Comparison of ENCODE assay signal across 15 cellular contexts in genomic region chr2:28544069-28544346, GRCh38. TPM values are rescaled to one million over a fixed set of nuclear protein-coding genes. Genes with fewer than 3 reads are reported as not detected.
DNase-seq lines count a peak whose midpoint lies in the region; ATAC-seq and TF ChIP-seq lines count a peak whose summit lies in the region.
"Had no signal": no experiment of that assay in that cellular context is flagged by ENCODE, and none has a peak within 500 bp of the region (broad histone marks: within the 10 kb centered on the region; RNA-seq: fewer than 3 reads in every experiment).

No MANE protein-coding gene starts in this region.

- H3K36me3 ChIP-seq in CD4-positive, alpha-beta memory T cell (ENCODE audit: insufficient read depth, low read length) = no peaks in the 10 kb centered on the region
- H3K36me3 ChIP-seq in HEK293 (ENCODE audit: control insufficient read depth in 2 of 2, insufficient read depth in 1 of 2, low read length in 2 of 2) = no peaks in the 10 kb centered on the region
- H3K36me3 ChIP-seq in adrenal gland (replicated peaks in 1 of 2) = no peaks in the 10 kb centered on the region
- H3K36me3 ChIP-seq: vagina had no signal

- ATAC-seq in natural killer cell = no peak

- H3K4me1 ChIP-seq in CD4-positive, alpha-beta memory T cell (ENCODE audit: insufficient read depth, low read length) = peaks cover 37% of the 10 kb centered on the region
- no peaks in the 10 kb centered on the region for H3K4me1 ChIP-seq in HEK293 (ENCODE audit: control insufficient read depth, insufficient read depth, low read length)
- H3K4me1 ChIP-seq in adrenal gland (replicated peaks in 1 of 2) = peaks cover 21 to 27% of the 10 kb centered on the region in 2 donors

- no peak overlapping the region for H3K27ac ChIP-seq in CD4-positive, alpha-beta memory T cell (ENCODE audit: low read depth, low read length)
- no peak overlapping the region for H3K27ac ChIP-seq in HEK293 (ENCODE audit: extremely low read depth, low read depth, low read length)
- peak overlapping the region; percentile 45 to 88 (median 83) for H3K27ac ChIP-seq in adrenal gland
- H3K27ac ChIP-seq: vagina, VCaP had no signal

- POLR2A ChIA-PET in CD4-positive, alpha-beta memory T cell (lab: Charles Lee; ENCODE audit: partially characterized antibody) = interaction anchor here (0.8 kb wide), 1 partner anchor 9 kb away, joined by 3 read pairs; no protein-coding TSS in a partner anchor
- POLR2A ChIA-PET in HEK293 (lab: Yijun Ruan, JAX) = no interaction called here

- no peaks in the 10 kb centered on the region for H3K9me3 Mint-ChIP-seq in CD4-positive, alpha-beta memory T cell
- no peaks in the 10 kb centered on the region for H3K9me3 Mint-ChIP-seq in natural killer cell

- H3K9me3 ChIP-seq in CD4-positive, alpha-beta memory T cell (ENCODE audit: control insufficient read depth in 1 of 2, low read length in 2 of 2) = no peaks in the 10 kb centered on the region
- H3K9me3 ChIP-seq in HEK293 (ENCODE audit: control insufficient read depth, insufficient read depth, low read depth, low read length) (no peaks in the 10 kb centered on the region), adrenal gland (replicated peaks in 1 of 3) (no peaks in the 10 kb centered on the region)
- H3K9me3 ChIP-seq: vagina had no signal

- 84 to 94% (median 89%) methylated on average over 3 to 4 of the region's 4 CpGs for WGBS in adrenal gland, 4 donors

- H3K36me3 Mint-ChIP-seq in CD4-positive, alpha-beta memory T cell = no peaks in the 10 kb centered on the region
- H3K36me3 Mint-ChIP-seq in natural killer cell = no peaks in the 10 kb centered on the region

- CTCF ChIA-PET in CD4-positive, alpha-beta memory T cell (lab: Charles Lee; ENCODE audit: partially characterized antibody) = no interaction called here
- CTCF ChIA-PET in HEK293 (lab: Yijun Ruan, JAX) = no interaction called here

- TF ChIP-seq CTCF in HEK293 (tag by site-specific recombination; IDR thresholded peaks at IDR 0.05) = no peak
- no peak for TF ChIP-seq CTCF in adrenal gland (IDR thresholded peaks at IDR 0.05)
- TF ChIP-seq CTCF in natural killer cell (IDR thresholded peaks at IDR 0.05) = no peak

- H3K4me3 ChIP-seq in CD4-positive, alpha-beta memory T cell (ENCODE audit: low read length in 2 of 2) = no peak overlapping the region
- no peak overlapping the region for H3K4me3 ChIP-seq in HEK293 (ENCODE audit: low read depth, low read length)
- H3K4me3 ChIP-seq in adrenal gland = no peak overlapping the region
- H3K4me3 ChIP-seq: vagina had no signal

- no peak for DNase-seq in CD4-positive, alpha-beta memory T cell
- no peak for DNase-seq in adrenal gland
- no peak for DNase-seq in natural killer cell
- no peak for DNase-seq in NCI-H146 treated with DMSO at 0.1 percent for 48 hours (lab: John Stamatoyannopoulos, UW; ENCODE audit: unreplicated experiment)
- DNase-seq in NCI-H2196 (lab: John Stamatoyannopoulos, UW; ENCODE audit: unreplicated experiment) = no peak
- DNase-seq in mucosa of gallbladder (ENCODE audit: low spot score) = no peak
- DNase-seq: HCEC 1CT, KBM-7, kidney, NCI-H2029 treated with DMSO at 0.1 percent for 48 hours, NCI-H446 treated with DMSO at 0.1 percent for 48 hours, nucleus accumbens had no signal

- no peaks in the 10 kb centered on the region for H3K27me3 ChIP-seq in CD4-positive, alpha-beta memory T cell (ENCODE audit: insufficient read depth, low read length)
- H3K27me3 ChIP-seq in adrenal gland = no peaks in the 10 kb centered on the region
- H3K27me3 ChIP-seq: vagina had no signal

- H3K27ac Mint-ChIP-seq in CD4-positive, alpha-beta memory T cell = peak overlapping the region in 5 of 7 donors; percentile 90 to 97 (median 93)
- H3K27ac Mint-ChIP-seq in natural killer cell = peak overlapping the region; percentile 75 to 85

- intact Hi-C loops in CD4-positive, alpha-beta memory T cell (cut with micrococcal nuclease) = no loop called here
- intact Hi-C loops in adrenal gland (cut with DNase I) = no loop called here
- intact Hi-C loops in natural killer cell (cut with micrococcal nuclease) = loop anchor here (1.0 kb wide), 1 partner anchor 36 kb away; no protein-coding TSS in a partner anchor

- H3K4me1 Mint-ChIP-seq in CD4-positive, alpha-beta memory T cell = peaks cover 16 to 50% (median 27%) of the 10 kb centered on the region in 4 donors
- peaks cover 42 to 52% of the 10 kb centered on the region in 2 donors for H3K4me1 Mint-ChIP-seq in natural killer cell

- no peak for TF ChIP-seq POLR2A in adrenal gland (IDR thresholded peaks at IDR 0.05)

- peak overlapping the region in 1 of 8 donors; percentile 84 for H3K4me3 Mint-ChIP-seq in CD4-positive, alpha-beta memory T cell
- no peak overlapping the region for H3K4me3 Mint-ChIP-seq in natural killer cell

- no peaks in the 10 kb centered on the region for H3K27me3 Mint-ChIP-seq in CD4-positive, alpha-beta memory T cell
- no peaks in the 10 kb centered on the region for H3K27me3 Mint-ChIP-seq in natural killer cell (ENCODE audit: low read depth in 2 of 2)

TF ChIP-seq in HEK293, 187 proteins besides CTCF, POLR2A, EP300 and RAD21:
- TF ChIP-seq ZNF514 (tag by site-specific recombination; IDR thresholded peaks at IDR 0.05) = no peak
- peak; percentile 79 for TF ChIP-seq REST (tag by site-specific recombination; IDR thresholded peaks at IDR 0.05)
- no peak for TF ChIP-seq ZNF114 (tag by site-specific recombination; IDR thresholded peaks at IDR 0.05)

RNA-seq across cellular contexts. Expression of gene PLB1, which starts 48.1 kb away (rescaled TPM):
- under 1 TPM; 0.38 to 0.75 TPM for total RNA-seq in CD4-positive, alpha-beta memory T cell
- polyA plus RNA-seq in CD4-positive, alpha-beta memory T cell = under 1 TPM; 0.88 to 0.91 TPM
- total RNA-seq in adrenal gland (10 to 100 TPM in 3 of 8 donors, 1 to 10 TPM in 5; 1.0 to 33.6 (median 8.1) TPM), natural killer cell (1 to 10 TPM; 1.7 to 2.6 (median 1.9) TPM), mucosa of gallbladder (7.2 TPM)
- 10 to 100 TPM in 1 of 3 donors, 1 to 10 TPM in 2; 4.1 to 44.3 (median 7.7) TPM for polyA plus RNA-seq in adrenal gland

Comparison
In these comparisons a context has a peak if more than half of its experiments do, and no peak if none do; other contexts are left out.
1. H3K27ac ChIP-seq: peak in adrenal gland (5 of 5); none in CD4-positive, alpha-beta memory T cell (single experiment) and HEK293 (single experiment).